Comparison of ENCODE assay signal across 20 cellular contexts in genomic region chr4:7050481-7051143, GRCh38. TPM values are rescaled to one million over a fixed set of nuclear protein-coding genes. Genes with fewer than 3 reads are reported as not detected.
DNase-seq lines count a peak whose midpoint lies in the region; ATAC-seq, FAIRE-seq and TF ChIP-seq lines count a peak whose summit lies in the region.
"Had no signal": no experiment of that assay in that cellular context is flagged by ENCODE, and none has a peak within 500 bp of the region (broad histone marks: within the 10 kb centered on the region; RNA-seq: fewer than 3 reads in every experiment).

No MANE protein-coding gene starts in this region.

- no peak for TF ChIP-seq EP300 in K562 (IDR thresholded peaks at IDR 0.05; ENCODE audit: low read length)

- ATAC-seq in K562 (peak; percentile 12; the same call in 1 of the 3 replicates), right cardiac atrium (peak; percentile 26 to 29), pancreas (peak; percentile 71 to 88 (median 76)), GM19035 (IDR thresholded peaks at IDR 0.05; ENCODE audit: unreplicated experiment) (no peak), HG03039 (IDR thresholded peaks at IDR 0.05; ENCODE audit: unreplicated experiment) (no peak)
- ATAC-seq: A549, GM12878, GM23338, HCT116 had no signal

- peaks cover 47% of the 10 kb centered on the region for H3K79me2 ChIP-seq in K562 (ENCODE audit: control insufficient read depth, insufficient read depth, low read length)

- no TSS peak for BruUV-seq in K562 (replicated peaks; lab: Mats Ljungman, UMichigan)

- peak overlapping the region in 1 of 11 experiments; percentile 22; a peak in 1 of 22 replicates for H3K9ac ChIP-seq in BLaER1 treated with 17β-estradiol and CSF1 and Interleukin-3, amounts not matched to agents 10 nM and 100 nM
- peak overlapping the region in 1 of 2 experiments; percentile 66; a peak in 1 of 4 replicates for H3K9ac ChIP-seq in K562 (ENCODE audit: insufficient read depth in 1 of 2, low read depth in 2 of 2, low read length in 2 of 2)

- CTCF ChIA-PET in K562 (lab: Yijun Ruan, JAX; ENCODE audit: low intra/inter-chr PET ratio) = no interaction called here

- H3K4me3 ChIP-seq in BLaER1 treated with 17β-estradiol and CSF1 and Interleukin-3, amounts not matched to agents 10 nM and 100 nM = no peak overlapping the region
- no peak overlapping the region for H3K4me3 ChIP-seq in K562
- H3K4me3 ChIP-seq in right cardiac atrium (ENCODE audit: low read length) = no peak overlapping the region
- peak overlapping the region in 1 of 4 donors; percentile 1 for H3K4me3 ChIP-seq in pancreas
- H3K4me3 ChIP-seq: A549, GM12878, GM23338, PC-9 had no signal

- H3K27me3 ChIP-seq in BLaER1 treated with 17β-estradiol and CSF1 and Interleukin-3, amounts not matched to agents 10 nM and 100 nM = peaks cover 0 to 3% (median 0%) of the 10 kb centered on the region in 11 experiments; a peak in 2 of 22 replicates
- H3K27me3 ChIP-seq in K562 (ENCODE audit: control insufficient read depth in 2 of 2, insufficient read depth in 2 of 2, low read length in 2 of 2) = no peaks in the 10 kb centered on the region
- H3K27me3 ChIP-seq in right cardiac atrium (ENCODE audit: control insufficient read depth, insufficient read depth) = no peaks in the 10 kb centered on the region
- H3K27me3 ChIP-seq in pancreas = no peaks in the 10 kb centered on the region

- intact Hi-C loops in K562 (cut with micrococcal nuclease) (no loop called here), right cardiac atrium (cut with DNase I) (no loop called here), pancreas (cut with DNase I) (no loop called here)

- peaks cover 63 to 100% (median 96%) of the 10 kb centered on the region in 10 experiments for H3K4me1 ChIP-seq in BLaER1 treated with 17β-estradiol and CSF1 and Interleukin-3, amounts not matched to agents 10 nM and 100 nM
- H3K4me1 ChIP-seq in K562 (replicated peaks in 1 of 2; ENCODE audit: control insufficient read depth in 2 of 2, insufficient read depth in 2 of 2, low read length in 2 of 2) = peaks cover 4 to 59% of the 10 kb centered on the region in 2 experiments; a peak in 4 of 5 replicates
- H3K4me1 ChIP-seq in right cardiac atrium (ENCODE audit: control insufficient read depth, insufficient read depth, low read length) = peaks cover 6% of the 10 kb centered on the region
- peaks cover 29 to 36% (median 29%) of the 10 kb centered on the region in 3 donors for H3K4me1 ChIP-seq in pancreas
- H3K4me1 ChIP-seq: A549 had no signal

- TF ChIP-seq POLR2A in K562 (conservative IDR thresholded peaks at IDR 0.05) = no peak

- H4K20me1 ChIP-seq in BLaER1 treated with 17β-estradiol and CSF1 and Interleukin-3, amounts not matched to agents 10 nM and 100 nM = peaks cover 97 to 100% (median 100%) of the 10 kb centered on the region in 11 experiments
- peaks cover 20% of the 10 kb centered on the region for H4K20me1 ChIP-seq in K562 (replicated peaks; ENCODE audit: control insufficient read depth, insufficient read depth, low read length)

- POLR2A ChIA-PET in K562 (lab: Yijun Ruan, JAX) = interaction anchor here (0.6 to 1.9 kb wide), 6 partner anchors 10 to 1117 kb away, joined by 3 to 8 read pairs (median 4); partner anchors contain the start of gene GRPEL1

- H3K27ac ChIP-seq in BLaER1 treated with 17β-estradiol and CSF1 and Interleukin-3, amounts not matched to agents 10 nM and 100 nM = no peak overlapping the region
- H3K27ac ChIP-seq in K562 (ENCODE audit: extremely low read depth, low read depth, low read length) = no peak overlapping the region
- no peak overlapping the region for H3K27ac ChIP-seq in right cardiac atrium (ENCODE audit: low read length)
- peak overlapping the region in 1 of 4 donors; percentile 36 for H3K27ac ChIP-seq in pancreas
- H3K27ac ChIP-seq: A549, C4-2B, PC-9 had no signal

- WGBS in K562 (ENCODE audit: insufficient coverage, low coverage, missing lambda C conversion rate) = 71% methylated on average over 30 of the region's 36 CpGs
- 62% methylated on average over 36 of the region's 36 CpGs for WGBS in right cardiac atrium
- 28 to 33% methylated on average over 36 of the region's 36 CpGs for WGBS in pancreas, 2 donors

- TF ChIP-seq CTCF in K562 (IDR thresholded peaks at IDR 0.05 in 2 of 3, conservative IDR thresholded peaks at IDR 0.05 in 1 of 3; ENCODE audit: insufficient read depth in 2 of 3, low read depth in 1 of 3, low read length in 3 of 3) = no peak
- no peak for TF ChIP-seq CTCF in pancreas (IDR thresholded peaks at IDR 0.05)

- no peak for TF ChIP-seq RAD21 in K562 (CRISPR knock-in tag; conservative IDR thresholded peaks at IDR 0.05 in 1 of 2, IDR thresholded peaks at IDR 0.05 in 1 of 2)

- H3K4me2 ChIP-seq in BLaER1 treated with 17β-estradiol and CSF1 and Interleukin-3, amounts not matched to agents 10 nM and 100 nM = peak overlapping the region in 9 of 11 experiments; percentile 23 to 91 (median 35); a peak in 17 of 22 replicates
- no peak overlapping the region for H3K4me2 ChIP-seq in K562 (ENCODE audit: insufficient read depth, low read length)
- H3K4me2 ChIP-seq: A549, GM23338, PC-9 had no signal

- peaks cover 6% of the 10 kb centered on the region for H3K9me1 ChIP-seq in K562 (ENCODE audit: control insufficient read depth, insufficient read depth, low read length)

- no peak overlapping the region for H2AFZ ChIP-seq in K562 (ENCODE audit: low read depth, low read length)
- H2AFZ ChIP-seq: GM23338, PC-9 had no signal

- in situ Hi-C loops in K562 (cut with MboI) = no loop called here

- H3K9me3 ChIP-seq in BLaER1 treated with 17β-estradiol and CSF1 and Interleukin-3, amounts not matched to agents 10 nM and 100 nM (replicated peaks in 1 of 11) = no peaks in the 10 kb centered on the region
- H3K9me3 ChIP-seq in K562 (replicated peaks; ENCODE audit: control insufficient read depth, insufficient read depth, low read depth, low read length) = no peaks in the 10 kb centered on the region
- no peaks in the 10 kb centered on the region for H3K9me3 ChIP-seq in right cardiac atrium (ENCODE audit: control insufficient read depth, low read length)
- no peaks in the 10 kb centered on the region for H3K9me3 ChIP-seq in pancreas
- H3K9me3 ChIP-seq: A549 had no signal

- DNase-seq in K562 (ENCODE audit: extremely low read depth in 1 of 4, low spot score in 3 of 4) (no peak), right cardiac atrium (peak in 2 of 3 donors; percentile 78), pancreas (peak in 5 of 6 donors; percentile 46 to 83 (median 65)), NOMO-1 treated with DMSO at 0.1 percent for 48 hours (lab: John Stamatoyannopoulos, UW; ENCODE audit: unreplicated experiment) (no peak)
- DNase-seq: DMS 273 treated with DMSO at 0.1 percent for 48 hours, GDM1, KG1, NCI-H1417 treated with DMSO at 0.1 percent for 48 hours, NCI-H1930, NCI-H446 treated with DMSO at 0.1 percent for 48 hours, NCI-H748 treated with DMSO at 0.1 percent for 48 hours, PC-9 had no signal

- H3K36me3 ChIP-seq in BLaER1 treated with 17β-estradiol and CSF1 and Interleukin-3, amounts not matched to agents 10 nM and 100 nM = peaks cover 20 to 56% (median 40%) of the 10 kb centered on the region in 11 experiments
- H3K36me3 ChIP-seq in K562 (ENCODE audit: control insufficient read depth, insufficient read depth, low read length) = peaks cover 32% of the 10 kb centered on the region; the same call in 2 of the 3 replicates
- H3K36me3 ChIP-seq in pancreas = peaks cover 0 to 23% (median 0%) of the 10 kb centered on the region in 3 donors

- FAIRE-seq in K562 (lab: Jason Lieb, UNC) (no peak), pancreas (lab: Jason Lieb, UNC) (no peak)
- FAIRE-seq: A549, GM12878 had no signal

RNA-seq across cellular contexts. Expression of gene TADA2B, which starts 7.4 kb away (rescaled TPM):
- 12.9 and 18.0 TPM in 2 replicates for total RNA-seq in K562 (2011; cell fraction: chromatin; rRNA removed; ENCODE audit: low replicate concordance)
- 10.0 and 11.0 TPM in 2 replicates for total RNA-seq in K562 (2011; cell fraction: nucleolus; rRNA removed)
- 11.2 and 11.5 TPM in 2 replicates for total RNA-seq in K562 (2011; cell fraction: nucleoplasm; rRNA removed)
- 8.6 and 11.5 TPM in 2 replicates for total RNA-seq in K562 (2014; rRNA removed)
- total RNA-seq in K562 (2014; rRNA removed; fragmentation: Illumina TruSeq; extraction: Trizol) = 6.3 and 7.5 TPM in 2 replicates
- 10.4 and 10.9 TPM in 2 replicates for total RNA-seq in K562 (2015; rRNA removed; fragmentation: Illumina TruSeq; extraction: Trizol)
- 11.9 and 12.2 TPM in 2 replicates for total RNA-seq in K562 (2021)
- polyA plus RNA-seq in K562 (2011; rRNA removed) = 3.8 and 4.2 TPM in 2 replicates
- 4.6 and 5.4 TPM in 2 replicates for polyA plus RNA-seq in K562 (2011; cell fraction: cytosol; rRNA removed)
- 4.7 and 8.2 TPM in 2 replicates for polyA plus RNA-seq in K562 (2011; cell fraction: nucleus; rRNA removed)
- polyA plus RNA-seq in K562 (2012) = 10.8 and 12.4 TPM in 2 replicates
- polyA plus RNA-seq in K562 (2014; fragmentation: Illumina TruSeq; extraction: Trizol) = 9.2 and 11.8 TPM in 2 replicates
- polyA plus RNA-seq in K562 (2014; fragmentation: Nextera tagmentation; extraction: Ambion mirVana) = under 1 TPM; 0.55 to 0.81 TPM
- 7.4 and 7.7 TPM in 2 replicates for polyA plus RNA-seq in K562 (2014; rRNA removed)
- 4.9 and 5.9 TPM in 2 replicates for polyA minus RNA-seq in K562 (2011; rRNA and poly(A)+ RNA removed)
- 5.5 and 5.6 TPM in 2 replicates for polyA minus RNA-seq in K562 (2011; cell fraction: cytosol; rRNA and poly(A)+ RNA removed)
- polyA minus RNA-seq in K562 (2011; cell fraction: nucleus; rRNA and poly(A)+ RNA removed) = 3.8 and 6.1 TPM in 2 replicates
- 10 to 100 TPM; 29.4 to 35.6 (median 31.7) TPM for total RNA-seq in right cardiac atrium
- polyA plus RNA-seq in right cardiac atrium = 19.7 TPM
- total RNA-seq in pancreas = 10 to 100 TPM; 14.0 to 26.2 (median 19.7) TPM
- 10 to 100 TPM in 1 of 2 donors, 1 to 10 TPM in 1; 9.6 to 11.0 TPM for polyA plus RNA-seq in pancreas

RNA-seq across cellular contexts. Expression of gene GRPEL1, which starts 17.3 kb away (rescaled TPM):
- total RNA-seq in K562 (2011; cell fraction: chromatin; rRNA removed; ENCODE audit: low replicate concordance) = 36.2 and 43.9 TPM in 2 replicates
- total RNA-seq in K562 (2011; cell fraction: nucleolus; rRNA removed) = 32.4 and 37.0 TPM in 2 replicates
- total RNA-seq in K562 (2011; cell fraction: nucleoplasm; rRNA removed) = 41.4 and 49.8 TPM in 2 replicates
- total RNA-seq in K562 (2014; rRNA removed) = 72.5 and 99.5 TPM in 2 replicates
- 86.6 and 90.2 TPM in 2 replicates for total RNA-seq in K562 (2014; rRNA removed; fragmentation: Illumina TruSeq; extraction: Trizol)
- total RNA-seq in K562 (2015; rRNA removed; fragmentation: Illumina TruSeq; extraction: Trizol) = 77.4 and 84.4 TPM in 2 replicates
- 59.7 and 63.7 TPM in 2 replicates for total RNA-seq in K562 (2021)
- polyA plus RNA-seq in K562 (2011; rRNA removed) = 34.9 and 43.4 TPM in 2 replicates
- 16.6 and 26.2 TPM in 2 replicates for polyA plus RNA-seq in K562 (2011; cell fraction: cytosol; rRNA removed)
- 16.0 and 19.8 TPM in 2 replicates for polyA plus RNA-seq in K562 (2011; cell fraction: nucleus; rRNA removed)
- polyA plus RNA-seq in K562 (2012) = 23.4 and 48.5 TPM in 2 replicates
- 87.3 and 88.7 TPM in 2 replicates for polyA plus RNA-seq in K562 (2014; fragmentation: Illumina TruSeq; extraction: Trizol)
- 100 to 1,000 TPM; 125 to 192 TPM for polyA plus RNA-seq in K562 (2014; fragmentation: Nextera tagmentation; extraction: Ambion mirVana)
- polyA plus RNA-seq in K562 (2014; rRNA removed) = 64.3 and 65.9 TPM in 2 replicates
- polyA minus RNA-seq in K562 (2011; rRNA and poly(A)+ RNA removed) = 59.1 and 61.5 TPM in 2 replicates
- 21.3 and 24.2 TPM in 2 replicates for polyA minus RNA-seq in K562 (2011; cell fraction: cytosol; rRNA and poly(A)+ RNA removed)
- polyA minus RNA-seq in K562 (2011; cell fraction: nucleus; rRNA and poly(A)+ RNA removed) = 18.3 and 25.0 TPM in 2 replicates
- 10 to 100 TPM; 28.2 to 36.8 (median 32.5) TPM for total RNA-seq in right cardiac atrium
- polyA plus RNA-seq in right cardiac atrium = 30.9 TPM
- 10 to 100 TPM in 5 of 6 donors, 1 to 10 TPM in 1; 9.5 to 15.6 (median 11.3) TPM for total RNA-seq in pancreas
- polyA plus RNA-seq in pancreas = 10 to 100 TPM in 1 of 2 donors, 1 to 10 TPM in 1; 7.7 to 13.5 TPM

Comparison
In these comparisons a context has a peak if more than half of its experiments do, and no peak if none do; other contexts are left out.
1. ATAC-seq: peak in K562 (single experiment), right cardiac atrium (2 of 2) and pancreas (4 of 4); none in GM19035 (single experiment) and HG03039 (single experiment).
2. DNase-seq: peak in right cardiac atrium (2 of 3) and pancreas (5 of 6); none in K562 (0 of 4) and NOMO-1 treated with DMSO at 0.1 percent for 48 hours (single experiment).